8 cellular contexts compared by ENCODE assay signal in the genomic region with DNA sequence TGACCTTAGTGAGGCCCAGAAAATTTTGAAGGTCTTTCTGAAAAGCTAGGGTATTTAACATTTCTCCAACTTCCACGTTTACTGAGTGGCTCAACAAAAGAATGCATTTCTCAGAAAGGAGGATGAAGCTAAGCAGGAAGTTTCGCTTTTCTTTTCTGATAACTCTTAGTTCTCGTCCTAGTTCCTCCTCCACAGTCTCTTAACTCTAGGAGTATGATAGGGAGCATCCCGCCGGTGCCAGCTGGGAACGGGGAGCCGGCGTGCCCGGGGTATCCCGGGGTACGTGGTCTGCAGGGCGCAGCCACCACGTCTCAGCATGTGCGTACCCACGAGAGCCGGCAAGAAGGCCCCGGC. TPM values are rescaled to one million over a fixed set of nuclear protein-coding genes. Genes with fewer than 3 reads are reported as not detected.
DNase-seq lines count a peak whose midpoint lies in the region; ATAC-seq and TF ChIP-seq lines count a peak whose summit lies in the region.

No MANE protein-coding gene starts in this region.

- 0% methylated on average over 17 of the region's 17 CpGs for WGBS in right cardiac atrium
- WGBS in spleen, 5 donors: 0 to 1% (median 0%) methylated on average over 14 to 17 of the region's 17 CpGs

- H3K4me1 ChIP-seq in right cardiac atrium (ENCODE audit: control insufficient read depth, insufficient read depth, low read length): peaks cover 3% of the 10 kb centered on the region
- peaks cover 49 to 77% (median 63%) of the 10 kb centered on the region in 6 donors for H3K4me1 ChIP-seq in spleen

- ATAC-seq in HG03060 (IDR thresholded peaks at IDR 0.05; ENCODE audit: low read depth, unreplicated experiment): peak; percentile 5
- peak; percentile 15 to 16 for ATAC-seq in activated T-cell treated with anti-CD3 and anti-CD28 coated beads, Interleukin-2, amount 50 U/mL, for 4 hours
- ATAC-seq in right cardiac atrium: peak; percentile 22 to 54

- H3K27me3 Mint-ChIP-seq in activated T-cell treated with anti-CD3 and anti-CD28 coated beads, Interleukin-2, amount 50 U/mL, for 4 hours (ENCODE audit: low read depth): no peaks in the 10 kb centered on the region

- H3K4me3 Mint-ChIP-seq in activated T-cell treated with anti-CD3 and anti-CD28 coated beads, Interleukin-2, amount 50 U/mL, for 4 hours: peak overlapping the region; percentile 99

- no peak for TF ChIP-seq POLR2A in spleen (IDR thresholded peaks at IDR 0.05)

- H3K27ac ChIP-seq in right cardiac atrium (ENCODE audit: low read length) (peak overlapping the region; percentile 65), spleen (peak overlapping the region; percentile 85 to 99 (median 98))

- H3K27me3 ChIP-seq in right cardiac atrium (ENCODE audit: control insufficient read depth, insufficient read depth): no peaks in the 10 kb centered on the region
- no peaks in the 10 kb centered on the region for H3K27me3 ChIP-seq in spleen (replicated peaks in 1 of 7)

- peaks cover 57% of the 10 kb centered on the region for H3K4me1 Mint-ChIP-seq in activated T-cell treated with anti-CD3 and anti-CD28 coated beads, Interleukin-2, amount 50 U/mL, for 4 hours (ENCODE audit: low read depth)

- H3K4me3 ChIP-seq in right cardiac atrium (ENCODE audit: low read length) (peak overlapping the region; percentile 66), spleen (peak overlapping the region; percentile 92 to 100 (median 98))

- TF ChIP-seq CTCF in spleen (IDR thresholded peaks at IDR 0.05 in 8 of 11, conservative IDR thresholded peaks at IDR 0.05 in 3 of 11): no peak

- H3K9me3 Mint-ChIP-seq in activated T-cell treated with anti-CD3 and anti-CD28 coated beads, Interleukin-2, amount 50 U/mL, for 4 hours: no peaks in the 10 kb centered on the region

- peak; percentile 33 for DNase-seq in SIG-M5 treated with dmso at 0.1 percent for 504 hours (lab: John Stamatoyannopoulos, UW; ENCODE audit: unreplicated experiment)
- no peak for DNase-seq in SIG-M5 (lab: John Stamatoyannopoulos, UW)
- no peak for DNase-seq in activated T-cell treated with anti-CD3 and anti-CD28 coated beads, Interleukin-2, amount 50 U/mL, for 4 hours
- no peak for DNase-seq in right cardiac atrium
- no peak for DNase-seq in spleen
- no peak for DNase-seq in activated gamma-delta T cell treated with Interleukin-2 at 50 U/mL for 16 hours
- DNase-seq in activated CD8-positive, alpha-beta memory T cell treated with anti-CD3 and anti-CD28 coated beads, Interleukin-2, amount 50 U/mL, for 48 hours: no peak

- intact Hi-C loops in right cardiac atrium (cut with DNase I): no loop called here
- intact Hi-C loops in spleen (cut with DNase I; ENCODE audit: low total_unique reads): no loop called here

- H3K36me3 ChIP-seq in spleen: peaks cover 0 to 36% (median 20%) of the 10 kb centered on the region in 6 donors

- H3K36me3 Mint-ChIP-seq in activated T-cell treated with anti-CD3 and anti-CD28 coated beads, Interleukin-2, amount 50 U/mL, for 4 hours (ENCODE audit: insufficient read depth): peaks cover 33% of the 10 kb centered on the region

- no peaks in the 10 kb centered on the region for H3K9me3 ChIP-seq in right cardiac atrium (ENCODE audit: control insufficient read depth, low read length)
- no peaks in the 10 kb centered on the region for H3K9me3 ChIP-seq in spleen

RNA-seq across cellular contexts. Expression of gene KARS1, which starts 0.3 kb away (rescaled TPM):
- total RNA-seq in activated T-cell treated with anti-CD3 and anti-CD28 coated beads, Interleukin-2, amount 50 U/mL, for 4 hours: 100 to 1,000 TPM; 345 to 390 (median 357) TPM
- total RNA-seq in right cardiac atrium: 100 to 1,000 TPM; 101 to 122 (median 110) TPM
- 92.2 TPM for polyA plus RNA-seq in right cardiac atrium
- 10 to 100 TPM; 85.2 to 97.7 (median 89.6) TPM for total RNA-seq in spleen
- 10 to 100 TPM; 63.7 to 88.0 (median 83.2) TPM for polyA plus RNA-seq in spleen

RNA-seq across cellular contexts. Expression of gene TERF2IP, which starts 0.5 kb away (rescaled TPM):
- total RNA-seq in activated T-cell treated with anti-CD3 and anti-CD28 coated beads, Interleukin-2, amount 50 U/mL, for 4 hours: 100 to 1,000 TPM; 120 to 133 (median 128) TPM
- total RNA-seq in right cardiac atrium (10 to 100 TPM; 70.6 to 77.8 (median 75.9) TPM), spleen (10 to 100 TPM; 66.5 to 90.1 (median 75.4) TPM)
- polyA plus RNA-seq in right cardiac atrium (73.8 TPM), spleen (10 to 100 TPM; 42.8 to 71.0 (median 64.4) TPM)

RNA-seq across cellular contexts. Expression of gene ADAT1, which starts 24.0 kb away (rescaled TPM):
- 10 to 100 TPM; 39.1 to 47.1 (median 40.1) TPM for total RNA-seq in activated T-cell treated with anti-CD3 and anti-CD28 coated beads, Interleukin-2, amount 50 U/mL, for 4 hours
- total RNA-seq in right cardiac atrium (10 to 100 TPM; 17.8 to 27.2 (median 22.4) TPM), spleen (100 to 1,000 TPM in 1 of 7 donors, 10 to 100 TPM in 6; 42.5 to 120 (median 65.5) TPM)
- polyA plus RNA-seq in right cardiac atrium (8.4 TPM), spleen (10 to 100 TPM; 13.2 to 18.3 (median 14.5) TPM)

RNA-seq across cellular contexts. Expression of gene CPHXL2, which starts 29.7 kb away (rescaled TPM):
- total RNA-seq in activated T-cell treated with anti-CD3 and anti-CD28 coated beads, Interleukin-2, amount 50 U/mL, for 4 hours: not detected
- total RNA-seq in right cardiac atrium (not detected), spleen (not detected)
- polyA plus RNA-seq in right cardiac atrium (not detected), spleen (under 1 TPM in 1 of 3 donors, not detected in 2; 0.06 TPM)

RNA-seq across cellular contexts. Expression of gene DUXB, which starts 54.1 kb away (rescaled TPM):
- not detected for total RNA-seq in activated T-cell treated with anti-CD3 and anti-CD28 coated beads, Interleukin-2, amount 50 U/mL, for 4 hours
- total RNA-seq in right cardiac atrium (not detected), spleen (not detected)
- polyA plus RNA-seq in right cardiac atrium (not detected), spleen (not detected)
